Comparison of ENCODE assay signal across 1 cellular context in genomic region chr20:32052792-32053362, GRCh38.
TF ChIP-seq lines count a peak whose summit lies in the region.

No MANE protein-coding gene starts in this region.

TF ChIP-seq in GM12878, 131 proteins besides CTCF, POLR2A, EP300 and RAD21:
- no peak for TF ChIP-seq ZBTB40 (IDR thresholded peaks at IDR 0.05; ENCODE audit: borderline replicate concordance)
- TF ChIP-seq CREM (IDR thresholded peaks at IDR 0.05; ENCODE audit: low read depth) = no peak
- TF ChIP-seq DPF2 (IDR thresholded peaks at IDR 0.05) = 0 out of 2 replicates have a peak, but pooled peaks have one; percentile 15
- peak; percentile 31; the same call in 1 of the 2 replicates for TF ChIP-seq CBX5 (IDR thresholded peaks at IDR 0.05; ENCODE audit: low read depth)
- TF ChIP-seq CREB1 (IDR thresholded peaks at IDR 0.05; ENCODE audit: low read depth) = 0 out of 2 replicates have a peak, but pooled peaks have one; percentile 51
- no peak for TF ChIP-seq REST (IDR thresholded peaks at IDR 0.05; ENCODE audit: low read depth, low read length)
- no peak for TF ChIP-seq RB1 (IDR thresholded peaks at IDR 0.05; ENCODE audit: borderline replicate concordance)
- no peak for TF ChIP-seq SMARCA5 (IDR thresholded peaks at IDR 0.05)
- peak; percentile 38 for TF ChIP-seq MEF2B (IDR thresholded peaks at IDR 0.05; ENCODE audit: partially characterized antibody, poor library complexity, severe bottlenecking)
- peak; percentile 93 for TF ChIP-seq NR2F1 (conservative IDR thresholded peaks at IDR 0.05)
- no peak for TF ChIP-seq ZNF274 (IDR thresholded peaks at IDR 0.05; ENCODE audit: insufficient read depth, insufficient read length)
- peak; percentile 71 for TF ChIP-seq RUNX3 (IDR thresholded peaks at IDR 0.05; ENCODE audit: low read length)
- peak; percentile 82; the same call in 1 of the 2 replicates for TF ChIP-seq PAX5 (IDR thresholded peaks at IDR 0.05; ENCODE audit: borderline replicate concordance, low read depth, low read length)
- TF ChIP-seq POLR2AphosphoS5 (IDR thresholded peaks at IDR 0.05; ENCODE audit: low read length) = peak; percentile 68
- TF ChIP-seq NFIC (IDR thresholded peaks at IDR 0.05; ENCODE audit: low read depth, low read length) = no peak
- 0 out of 2 replicates have a peak, but pooled peaks have one; percentile 19 for TF ChIP-seq LARP7 (IDR thresholded peaks at IDR 0.05)
- peak; percentile 33; the same call in 1 of the 2 replicates for TF ChIP-seq MTA2 (IDR thresholded peaks at IDR 0.05; ENCODE audit: low read depth)
- no peak; the same call in 1 of the 2 replicates for TF ChIP-seq RELB (IDR thresholded peaks at IDR 0.05; ENCODE audit: low read depth)
- TF ChIP-seq SUZ12 (IDR thresholded peaks at IDR 0.05; ENCODE audit: unreplicated experiment) = no peak
- no peak for TF ChIP-seq ZBED1 (IDR thresholded peaks at IDR 0.05; ENCODE audit: borderline replicate concordance)
- peak; percentile 14 for TF ChIP-seq SKIL (IDR thresholded peaks at IDR 0.05; ENCODE audit: low read depth, poor library complexity, severe bottlenecking)
- TF ChIP-seq BHLHE40 (IDR thresholded peaks at IDR 0.05; ENCODE audit: borderline replicate concordance in 1 of 2, low read depth in 2 of 2, low read length in 1 of 2) = peak in 1 of 2 experiments; percentile 73; a peak in 2 of 4 replicates
- TF ChIP-seq POU2F2 (IDR thresholded peaks at IDR 0.05; ENCODE audit: borderline replicate concordance, low read depth, low read length) = peak; percentile 80; the same call in 1 of the 3 replicates
- no peak for TF ChIP-seq SP1 (IDR thresholded peaks at IDR 0.05; ENCODE audit: low read depth, low read length)
- TF ChIP-seq IKZF2 (IDR thresholded peaks at IDR 0.05) = peak; percentile 40 to 53; a peak in 2 of 4 replicates
- no peak for TF ChIP-seq EZH2 (IDR thresholded peaks at IDR 0.05; ENCODE audit: borderline replicate concordance, control insufficient read depth, low read depth, low read length)
- no peak for TF ChIP-seq HDGF (IDR thresholded peaks at IDR 0.05)
- TF ChIP-seq SIX5 (IDR thresholded peaks at IDR 0.05; ENCODE audit: low read depth, low read length, severe bottlenecking) = no peak
- no peak for TF ChIP-seq CBFB (IDR thresholded peaks at IDR 0.05; ENCODE audit: low read depth)
- no peak for TF ChIP-seq NFYA (IDR thresholded peaks at IDR 0.05; ENCODE audit: borderline replicate concordance, low read depth, low read length)
- TF ChIP-seq CHD2 (IDR thresholded peaks at IDR 0.05; ENCODE audit: borderline replicate concordance, low read depth, low read length) = peak; percentile 73; the same call in 1 of the 2 replicates
- no peak for TF ChIP-seq PML (IDR thresholded peaks at IDR 0.05; ENCODE audit: low read length)
- no peak for TF ChIP-seq ETV6 (conservative IDR thresholded peaks at IDR 0.05 in 1 of 2, IDR thresholded peaks at IDR 0.05 in 1 of 2; ENCODE audit: borderline replicate concordance in 1 of 2, low read depth in 1 of 2)
- peak; percentile 89 for TF ChIP-seq TCF12 (IDR thresholded peaks at IDR 0.05; ENCODE audit: low read depth, low read length)
- peak; percentile 83 for TF ChIP-seq TCF3 (IDR thresholded peaks at IDR 0.05; ENCODE audit: borderline replicate concordance, insufficient read depth, low read depth, low read length)
- TF ChIP-seq RFX5 (IDR thresholded peaks at IDR 0.05; ENCODE audit: low read depth, low read length) = no peak
- peak; percentile 64 for TF ChIP-seq ZNF687 (IDR thresholded peaks at IDR 0.05)
- no peak for TF ChIP-seq ASH2L (IDR thresholded peaks at IDR 0.05; ENCODE audit: borderline replicate concordance, low read depth)
- peak; percentile 27 for TF ChIP-seq SMAD1 (IDR thresholded peaks at IDR 0.05; ENCODE audit: low read depth, partially characterized antibody)
- peak; percentile 49; the same call in 1 of the 2 replicates for TF ChIP-seq GATAD2B (conservative IDR thresholded peaks at IDR 0.05; ENCODE audit: low read depth)
- 0 out of 2 replicates have a peak, but pooled peaks have one; percentile 46 for TF ChIP-seq NBN (IDR thresholded peaks at IDR 0.05)
- peak; percentile 20; the same call in 1 of the 2 replicates for TF ChIP-seq BMI1 (IDR thresholded peaks at IDR 0.05; ENCODE audit: borderline replicate concordance)
- peak; percentile 4; the same call in 1 of the 2 replicates for TF ChIP-seq SPI1 (IDR thresholded peaks at IDR 0.05; ENCODE audit: borderline replicate concordance, insufficient read depth, low read depth, low read length)
- TF ChIP-seq EED (IDR thresholded peaks at IDR 0.05; ENCODE audit: low read depth) = 0 out of 2 replicates have a peak, but pooled peaks have one; percentile 18
- TF ChIP-seq BACH1 (IDR thresholded peaks at IDR 0.05; ENCODE audit: borderline replicate concordance) = 0 out of 2 replicates have a peak, but pooled peaks have one; percentile 15
- no peak for TF ChIP-seq TAF1 (IDR thresholded peaks at IDR 0.05; ENCODE audit: borderline replicate concordance, low read depth, low read length)
- no peak for TF ChIP-seq CEBPZ (IDR thresholded peaks at IDR 0.05; ENCODE audit: low read depth, low read length)
